ENCODE assay signal across 9 cellular contexts in the genomic region with DNA sequence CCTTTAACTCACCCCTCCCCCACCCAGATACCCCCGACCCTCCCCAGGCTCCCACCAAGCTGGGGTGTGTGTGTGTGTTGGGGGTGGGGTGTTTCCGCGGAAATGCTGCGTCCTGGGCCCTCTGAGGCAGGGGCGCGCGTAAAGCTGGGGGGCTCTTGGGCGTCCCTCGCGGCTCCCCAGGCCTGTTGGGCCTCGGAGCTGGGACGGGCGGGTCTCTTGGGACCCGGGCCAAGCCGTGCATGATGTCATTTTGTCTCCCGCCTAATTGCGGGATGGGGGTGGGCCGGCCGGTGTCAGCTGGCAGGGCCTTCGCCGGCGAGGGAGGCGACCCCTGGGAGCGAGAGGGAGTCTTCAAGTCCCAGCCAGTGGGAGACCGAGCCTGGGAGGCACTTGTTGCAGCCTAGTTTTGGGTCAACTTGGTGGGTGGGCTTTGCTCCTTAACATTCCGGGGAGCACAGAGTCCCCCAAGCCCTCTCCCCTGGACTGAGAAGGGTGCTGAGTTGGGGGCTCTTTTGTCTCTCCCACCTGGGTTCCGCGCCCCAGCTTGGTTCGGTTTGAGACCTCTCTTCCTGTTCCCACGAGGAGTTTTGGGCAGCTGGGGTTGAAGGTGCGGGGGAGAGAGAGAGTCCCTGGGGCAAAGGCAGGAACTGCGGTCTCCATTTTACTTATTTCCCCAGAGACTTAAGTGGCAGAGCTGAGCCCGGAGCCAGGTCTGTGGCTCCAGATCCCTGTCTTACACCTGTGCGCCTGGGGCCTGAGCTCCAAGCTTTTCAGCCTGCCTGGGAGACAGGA. TPM values are rescaled to one million over a fixed set of nuclear protein-coding genes. Genes with fewer than 3 reads are reported as not detected.
DNase-seq lines count a peak whose midpoint lies in the region; ATAC-seq and TF ChIP-seq lines count a peak whose summit lies in the region.
"Had no signal": no experiment of that assay in that cellular context is flagged by ENCODE, and none has a peak within 500 bp of the region (broad histone marks: within the 10 kb centered on the region; RNA-seq: fewer than 3 reads in every experiment).

No MANE protein-coding gene starts in this region.

- no peaks in the 10 kb centered on the region for H3K27me3 ChIP-seq in A673 (replicated peaks; ENCODE audit: insufficient read depth, low read depth, low read length, poor library complexity)
- H3K27me3 ChIP-seq in neutrophil = peaks cover 27% of the 10 kb centered on the region
- H3K27me3 ChIP-seq: pancreas had no signal

- H3K9me3 Mint-ChIP-seq in dendritic cell treated with granulocyte-macrophage colony-stimulating factor and Interleukin-4, amounts not matched to agents 40 ng/mL and 50 ng/mL, for 4 days = no peaks in the 10 kb centered on the region

- H3K27ac Mint-ChIP-seq in dendritic cell treated with granulocyte-macrophage colony-stimulating factor and Interleukin-4, amounts not matched to agents 40 ng/mL and 50 ng/mL, for 4 days = no peak overlapping the region

- H3K9me3 ChIP-seq in A673 (ENCODE audit: low read depth, low read length, poor library complexity, severe bottlenecking) = no peaks in the 10 kb centered on the region
- H3K9me3 ChIP-seq in neutrophil = no peaks in the 10 kb centered on the region
- H3K9me3 ChIP-seq: pancreas had no signal

- peak overlapping the region; percentile 58 for H3K4me3 Mint-ChIP-seq in dendritic cell treated with granulocyte-macrophage colony-stimulating factor and Interleukin-4, amounts not matched to agents 40 ng/mL and 50 ng/mL, for 4 days

- H3K4me3 ChIP-seq in A673 (ENCODE audit: low read depth, low read length, poor library complexity, severe bottlenecking) (peak overlapping the region; percentile 69), GM08714 (ENCODE audit: low read length) (peak overlapping the region; percentile 62), neutrophil (ENCODE audit: low read depth in 1 of 2, low read length in 1 of 2) (peak overlapping the region; percentile 8 to 57)

- BruUV-seq in A673 (replicated peaks; lab: Mats Ljungman, UMichigan) = TSS peak; percentile 44

- peaks cover 16% of the 10 kb centered on the region for H3K4me1 Mint-ChIP-seq in dendritic cell treated with granulocyte-macrophage colony-stimulating factor and Interleukin-4, amounts not matched to agents 40 ng/mL and 50 ng/mL, for 4 days (ENCODE audit: low read depth)

- H3K36me3 ChIP-seq in A673 (ENCODE audit: insufficient read depth, low read length, poor library complexity, severe bottlenecking) (peaks cover 23% of the 10 kb centered on the region), neutrophil (no peaks in the 10 kb centered on the region)
- H3K36me3 ChIP-seq: pancreas had no signal

- CTCF ChIA-PET in A673 (lab: Charles Lee) = no interaction called here

- H3K4me1 ChIP-seq in A673 (ENCODE audit: insufficient read depth, low read length, poor library complexity, severe bottlenecking) (peaks cover 12% of the 10 kb centered on the region), neutrophil (ENCODE audit: control insufficient read depth in 1 of 2, insufficient read depth in 1 of 2, low read depth in 1 of 2, low read length in 1 of 2) (peaks cover 13 to 15% of the 10 kb centered on the region in 2 experiments)

- ATAC-seq in HG02840 (IDR thresholded peaks at IDR 0.05; ENCODE audit: low FRiP score, unreplicated experiment) = peak; percentile 42

- H3K27ac ChIP-seq in A673 (ENCODE audit: low read depth, low read length, poor library complexity, severe bottlenecking) (peak overlapping the region; percentile 85), neutrophil (no peak overlapping the region)
- H3K27ac ChIP-seq: pancreas had no signal

- TF ChIP-seq CTCF in A673 (conservative IDR thresholded peaks at IDR 0.05; ENCODE audit: low read depth, low read length) (no peak), neutrophil (IDR thresholded peaks at IDR 0.05) (no peak)

- POLR2A ChIA-PET in A673 (lab: Charles Lee; ENCODE audit: low non-redundant PET) = interaction anchor here (0.7 kb wide), 1 partner anchor 77 kb away, joined by 20 read pairs; a partner anchor contains a TSS

- intact Hi-C loops in A673 (cut with micrococcal nuclease; ENCODE audit: unreplicated experiment) = loop anchor here (2.0 kb wide), 1 partner anchor 211 kb away; a partner anchor contains a TSS
- intact Hi-C loops in dendritic cell treated with granulocyte-macrophage colony-stimulating factor and Interleukin-4, amounts not matched to agents 40 ng/mL and 50 ng/mL, for 4 days (cut with micrococcal nuclease) = loop anchor here (2.0 kb wide), 1 partner anchor 77 kb away; a partner anchor contains a TSS

- peaks cover 31% of the 10 kb centered on the region for H3K27me3 Mint-ChIP-seq in dendritic cell treated with granulocyte-macrophage colony-stimulating factor and Interleukin-4, amounts not matched to agents 40 ng/mL and 50 ng/mL, for 4 days

- peak; percentile 74 for DNase-seq in A673 (ENCODE audit: low spot score)
- peak; percentile 65 for DNase-seq in NCI-H69 (lab: John Stamatoyannopoulos, UW)
- no peak for DNase-seq in hypothalamus (lab: John Stamatoyannopoulos, UW)
- DNase-seq in AG08396 (ENCODE audit: low spot score) = no peak

- no peaks in the 10 kb centered on the region for H3K36me3 Mint-ChIP-seq in dendritic cell treated with granulocyte-macrophage colony-stimulating factor and Interleukin-4, amounts not matched to agents 40 ng/mL and 50 ng/mL, for 4 days (ENCODE audit: low read depth)

RNA-seq across cellular contexts. Expression of a gene that starts 0.6 kb away (rescaled TPM):
- 256 TPM in 2 replicates for total RNA-seq in A673 (2021)

RNA-seq across cellular contexts. Expression of a gene that starts 59.3 kb away (rescaled TPM):
- not detected in 2 replicates for total RNA-seq in A673 (2021)
- total RNA-seq: pancreas had no signal

Comparison
In these comparisons a context has a peak if more than half of its experiments do, and no peak if none do; other contexts are left out.
1. DNase-seq: peak in A673 (single experiment) and NCI-H69 (single experiment); none in hypothalamus (0 of 51) and AG08396 (single experiment).
2. Peak in every context shown above with its lines, with median percentiles within 50 percentile points of each other: H3K4me3 ChIP-seq.